31 cellular contexts compared by ENCODE assay signal in genomic region chr3:69893274-69893673, GRCh38.
"Had no signal": no experiment of that assay in that cellular context is flagged by ENCODE, and none has a peak within 500 bp of the region (broad histone marks: within the 10 kb centered on the region; RNA-seq: fewer than 3 reads in every experiment).

No MANE protein-coding gene starts in this region.

- H3K4me3 Mint-ChIP-seq: activated CD4-positive, alpha-beta memory T cell treated with anti-CD3 and anti-CD28 coated beads for 36 hours; activated CD4-positive, alpha-beta T cell treated with anti-CD3 and anti-CD28 coated beads, Interleukin-2, amount 10 ng/mL, durations not matched to agents 24 days and 14 days; activated T-cell treated with anti-CD3 and anti-CD28 coated beads, Interleukin-2, amount 50 U/mL, for 4 hours; activated T-helper 17 cell treated with anti-CD3 and anti-CD28 coated beads, Interleukin-2, amount 50 U/mL, for 72 hours; endodermal cell; natural killer cell treated with Interleukin-12 subunit alpha and Interleukin-12 subunit beta and Interleukin-15 and Interleukin-18, amount 100 ng/mL, for 72 hours; stimulated activated effector memory CD8-positive, alpha-beta T cell treated with anti-CD3 and anti-CD28 coated beads, Interleukin-12 subunit alpha, Interleukin-12 subunit beta, amount 100 ng/mL, for 72 hours; stimulated activated naive CD8-positive, alpha-beta T cell treated with anti-CD3 and anti-CD28 coated beads, Interleukin-15, Interleukin-2, amounts not matched to agents 100 ng/mL and 50 ng/mL, for 24 hours; type B pancreatic cell had no signal

- H3K36me3 ChIP-seq: left ventricle myocardium inferior, pancreas, sigmoid colon, thoracic aorta, uterus had no signal

- H3K9me3 ChIP-seq: left ventricle myocardium inferior, mucosa of descending colon, pancreas, psoas muscle, sigmoid colon, thoracic aorta, uterus had no signal

- H3K27ac Mint-ChIP-seq: activated CD4-positive, alpha-beta memory T cell treated with anti-CD3 and anti-CD28 coated beads for 36 hours; activated CD4-positive, alpha-beta T cell treated with anti-CD3 and anti-CD28 coated beads, Interleukin-2, amount 10 ng/mL, durations not matched to agents 24 days and 14 days; activated T-helper 17 cell treated with anti-CD3 and anti-CD28 coated beads, Interleukin-2, amount 50 U/mL, for 72 hours; endodermal cell; natural killer cell treated with Interleukin-12 subunit alpha and Interleukin-12 subunit beta and Interleukin-15 and Interleukin-18, amount 100 ng/mL, for 72 hours; stimulated activated effector memory CD8-positive, alpha-beta T cell treated with anti-CD3 and anti-CD28 coated beads, Interleukin-12 subunit alpha, Interleukin-12 subunit beta, amount 100 ng/mL, for 72 hours; stimulated activated naive CD8-positive, alpha-beta T cell treated with anti-CD3 and anti-CD28 coated beads, Interleukin-15, Interleukin-2, amounts not matched to agents 100 ng/mL and 50 ng/mL, for 24 hours; type B pancreatic cell had no signal

- H3K36me3 Mint-ChIP-seq: activated CD4-positive, alpha-beta memory T cell treated with anti-CD3 and anti-CD28 coated beads for 36 hours; natural killer cell treated with Interleukin-12 subunit alpha and Interleukin-12 subunit beta and Interleukin-15 and Interleukin-18, amount 100 ng/mL, for 72 hours; stimulated activated effector memory CD8-positive, alpha-beta T cell treated with anti-CD3 and anti-CD28 coated beads, Interleukin-12 subunit alpha, Interleukin-12 subunit beta, amount 100 ng/mL, for 72 hours; type B pancreatic cell had no signal

- H3K4me3 ChIP-seq: left ventricle myocardium inferior, lung, mucosa of descending colon, pancreas, psoas muscle, sigmoid colon, thoracic aorta, uterus had no signal

- DNase-seq: activated CD4-positive, alpha-beta memory T cell treated with anti-CD3 and anti-CD28 coated beads for 36 hours; activated CD4-positive, alpha-beta T cell treated with anti-CD3 and anti-CD28 coated beads, Interleukin-2, amount 10 ng/mL, durations not matched to agents 24 days and 14 days; activated gamma-delta T cell treated with Interleukin-2 at 50 U/mL for 16 hours; activated naive CD4-positive, alpha-beta T cell treated with anti-CD3 and anti-CD28 coated beads, Interleukin-2, amount 50 U/mL, for 16 hours; activated T-cell treated with anti-CD3 and anti-CD28 coated beads, Interleukin-2, amount 50 U/mL, for 4 hours; amniotic stem cell; caudate nucleus; endodermal cell; foreskin fibroblast; head of caudate nucleus; hypothalamus; left ventricle myocardium inferior; mucosa of descending colon; nucleus accumbens; pancreas; psoas muscle; sigmoid colon; small intestine; stimulated activated CD4-positive, alpha-beta T cell treated with anti-CD3 and anti-CD28 coated beads, Interleukin-4, amount 100 ng/mL, for 24 hours; T-helper 9 cell; uterus had no signal

- H3K27me3 ChIP-seq: pancreas, sigmoid colon, uterus had no signal

- H3K9me3 Mint-ChIP-seq: activated CD4-positive, alpha-beta memory T cell treated with anti-CD3 and anti-CD28 coated beads for 36 hours; activated T-cell treated with anti-CD3 and anti-CD28 coated beads, Interleukin-2, amount 50 U/mL, for 4 hours; activated T-helper 17 cell treated with anti-CD3 and anti-CD28 coated beads, Interleukin-2, amount 50 U/mL, for 72 hours; endodermal cell; natural killer cell treated with Interleukin-12 subunit alpha and Interleukin-12 subunit beta and Interleukin-15 and Interleukin-18, amount 100 ng/mL, for 72 hours; stimulated activated effector memory CD8-positive, alpha-beta T cell treated with anti-CD3 and anti-CD28 coated beads, Interleukin-12 subunit alpha, Interleukin-12 subunit beta, amount 100 ng/mL, for 72 hours; stimulated activated naive CD8-positive, alpha-beta T cell treated with anti-CD3 and anti-CD28 coated beads, Interleukin-15, Interleukin-2, amounts not matched to agents 100 ng/mL and 50 ng/mL, for 24 hours; type B pancreatic cell had no signal

- H3K4me1 ChIP-seq: pancreas, uterus had no signal

- ATAC-seq: activated CD4-positive, CD25-positive, alpha-beta regulatory T cell treated with anti-CD3 and anti-CD28 coated beads, Interleukin-2, amount 50 U/mL, for 24 hours; activated T-cell treated with anti-CD3 and anti-CD28 coated beads, Interleukin-2, amount 50 U/mL, for 4 hours; activated T-helper 17 cell treated with anti-CD3 and anti-CD28 coated beads, Interleukin-2, amount 50 U/mL, for 72 hours; esophagus mucosa; mucosa of descending colon; natural killer cell treated with Interleukin-12 subunit alpha and Interleukin-12 subunit beta and Interleukin-15 and Interleukin-18, amount 100 ng/mL, for 72 hours; psoas muscle; stimulated activated effector memory CD8-positive, alpha-beta T cell treated with anti-CD3 and anti-CD28 coated beads, Interleukin-12 subunit alpha, Interleukin-12 subunit beta, amount 100 ng/mL, for 72 hours had no signal

- H3K27me3 Mint-ChIP-seq: activated CD4-positive, alpha-beta memory T cell treated with anti-CD3 and anti-CD28 coated beads for 36 hours; activated CD4-positive, alpha-beta T cell treated with anti-CD3 and anti-CD28 coated beads, Interleukin-2, amount 10 ng/mL, durations not matched to agents 24 days and 14 days; activated T-helper 17 cell treated with anti-CD3 and anti-CD28 coated beads, Interleukin-2, amount 50 U/mL, for 72 hours; natural killer cell treated with Interleukin-12 subunit alpha and Interleukin-12 subunit beta and Interleukin-15 and Interleukin-18, amount 100 ng/mL, for 72 hours had no signal

- H3K27ac ChIP-seq: left ventricle myocardium inferior, pancreas, psoas muscle, sigmoid colon, thoracic aorta, uterus, VCaP had no signal

- H3K4me1 Mint-ChIP-seq: activated CD4-positive, alpha-beta T cell treated with anti-CD3 and anti-CD28 coated beads, Interleukin-2, amount 10 ng/mL, durations not matched to agents 24 days and 14 days; activated T-helper 17 cell treated with anti-CD3 and anti-CD28 coated beads, Interleukin-2, amount 50 U/mL, for 72 hours; stimulated activated effector memory CD8-positive, alpha-beta T cell treated with anti-CD3 and anti-CD28 coated beads, Interleukin-12 subunit alpha, Interleukin-12 subunit beta, amount 100 ng/mL, for 72 hours had no signal
